ENCODE assay signal across 9 cellular contexts in the genomic region with DNA sequence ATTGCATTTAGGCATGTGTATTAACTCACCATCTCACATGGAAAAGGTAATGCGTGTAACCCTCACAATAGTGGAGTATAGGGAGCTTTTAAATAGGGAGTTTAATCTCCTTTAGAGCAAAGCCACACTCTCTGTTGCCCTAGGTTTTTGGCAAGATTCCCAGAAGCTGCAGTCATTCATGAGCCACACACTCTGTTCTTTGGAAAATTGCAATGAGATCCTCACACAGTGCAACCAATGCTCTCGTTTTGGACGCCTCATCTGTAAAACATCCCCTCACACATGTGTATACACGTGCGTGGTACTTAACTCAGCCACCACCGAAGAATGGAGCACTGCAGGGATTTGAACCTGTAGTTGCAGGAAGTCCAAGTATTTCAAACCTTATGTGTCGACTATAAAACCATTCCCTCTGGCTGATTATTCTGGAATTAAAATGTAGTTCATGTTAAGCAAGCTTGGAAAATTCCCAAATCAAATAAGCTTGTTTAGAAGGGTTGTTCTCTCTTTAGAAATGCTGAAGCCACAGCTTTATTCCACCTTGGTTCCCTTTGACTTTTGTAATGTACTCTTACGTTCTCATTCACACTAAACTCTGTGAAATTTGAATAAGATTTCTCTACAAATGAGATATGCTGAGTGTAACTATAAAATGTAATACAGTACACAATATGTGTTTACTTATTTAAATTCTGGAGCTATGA.
DNase-seq lines count a peak whose midpoint lies in the region; ATAC-seq lines count a peak whose summit lies in the region.
"Had no signal": no experiment of that assay in that cellular context is flagged by ENCODE, and none has a peak within 500 bp of the region (broad histone marks: within the 10 kb centered on the region; RNA-seq: fewer than 3 reads in every experiment).

No MANE protein-coding gene starts in this region.

- DNase-seq in COR-L47 (lab: John Stamatoyannopoulos, UW) (peak; percentile 99), NCI-H1436 treated with DMSO at 0.1 percent for 48 hours (lab: John Stamatoyannopoulos, UW) (peak; percentile 93), SHP77 treated with DMSO at 0.1 percent for 48 hours (lab: John Stamatoyannopoulos, UW) (peak; percentile 88), left ventricle myocardium superior (no peak)
- no peak for DNase-seq in activated naive CD4-positive, alpha-beta T cell treated with Interleukin-2 at 50 U/mL for 16 hours
- no peak for DNase-seq in activated CD4-positive, alpha-beta T cell treated with anti-CD3 and anti-CD28 coated beads for 48 hours
- DNase-seq: DND-41 had no signal

- intact Hi-C loops in left ventricle myocardium superior (cut with micrococcal nuclease): no loop called here

- ATAC-seq in left ventricle myocardium superior: peak; percentile 71
- no peak for ATAC-seq in HG03354 (IDR thresholded peaks at IDR 0.05; ENCODE audit: poor library complexity, severe bottlenecking, unreplicated experiment)
- ATAC-seq in HG03280 (IDR thresholded peaks at IDR 0.05; ENCODE audit: unreplicated experiment): no peak

Comparison
In these comparisons a context has a peak if more than half of its experiments do, and no peak if none do; other contexts are left out.
1. DNase-seq: peak in COR-L47 (single experiment), NCI-H1436 treated with DMSO at 0.1 percent for 48 hours (single experiment) and SHP77 treated with DMSO at 0.1 percent for 48 hours (single experiment); none in left ventricle myocardium superior (single experiment), activated naive CD4-positive, alpha-beta T cell treated with Interleukin-2 at 50 U/mL for 16 hours (single experiment) and activated CD4-positive, alpha-beta T cell treated with anti-CD3 and anti-CD28 coated beads for 48 hours (single experiment).